14 cellular contexts compared by ENCODE assay signal in the genomic region with DNA sequence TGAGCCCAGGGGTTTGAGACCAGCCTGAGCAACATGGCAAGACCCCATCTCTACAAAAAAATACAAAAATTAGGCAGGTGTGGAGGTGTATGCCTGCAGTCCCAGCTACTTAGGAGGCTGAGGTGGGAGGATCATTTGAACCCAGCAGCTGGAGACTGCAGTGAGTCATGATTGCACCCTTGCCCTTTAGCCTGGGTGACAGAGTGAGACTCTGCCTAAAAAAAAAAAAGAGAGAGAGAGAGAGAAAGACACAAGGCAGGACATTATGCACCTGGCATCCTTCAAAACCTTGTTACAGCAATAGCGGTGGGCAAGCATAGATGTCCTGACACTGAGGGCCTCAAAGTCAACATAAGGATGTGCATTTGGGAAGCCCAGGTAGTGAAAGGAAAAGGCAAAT. TPM values are rescaled to one million over a fixed set of nuclear protein-coding genes. Genes with fewer than 3 reads are reported as not detected.
A peak's percentile ranks its signal among the peaks of the same experiment; 100 is the strongest.
DNase-seq lines count a peak whose midpoint lies in the region; ATAC-seq and TF ChIP-seq lines count a peak whose summit lies in the region.
"Had no signal": no experiment of that assay in that cellular context is flagged by ENCODE, and none has a peak within 500 bp of the region (broad histone marks: within the 10 kb centered on the region; RNA-seq: fewer than 3 reads in every experiment).

No MANE protein-coding gene starts in this region.

- no peak for TF ChIP-seq POLR2A in lower leg skin (IDR thresholded peaks at IDR 0.05)

- H3K36me3 ChIP-seq in muscle layer of duodenum (ENCODE audit: control insufficient read depth in 1 of 2, insufficient read depth in 2 of 2, low read length in 2 of 2) = no peaks in the 10 kb centered on the region

- H3K36me3 Mint-ChIP-seq in CD14-positive monocyte = no peaks in the 10 kb centered on the region
- H3K36me3 Mint-ChIP-seq: CD4-positive, CD25-positive, alpha-beta regulatory T cell had no signal

- H3K9me3 Mint-ChIP-seq in CD14-positive monocyte = peaks cover 0 to 4% (median 0%) of the 10 kb centered on the region in 7 donors
- H3K9me3 Mint-ChIP-seq: CD4-positive, CD25-positive, alpha-beta regulatory T cell; H9 had no signal

- no peaks in the 10 kb centered on the region for H3K4me1 ChIP-seq in muscle layer of duodenum (ENCODE audit: control insufficient read depth in 1 of 2, insufficient read depth in 2 of 2, low read length in 2 of 2)

- H3K27me3 Mint-ChIP-seq in CD14-positive monocyte (ENCODE audit: low read depth in 3 of 3) = peaks cover 0 to 6% (median 3%) of the 10 kb centered on the region in 3 donors

- ATAC-seq in left colon (peak; percentile 34), HG03175 (IDR thresholded peaks at IDR 0.05; ENCODE audit: unreplicated experiment) (no peak)
- ATAC-seq: GM12878 had no signal

- peak overlapping the region; percentile 17 for H3K27ac ChIP-seq in muscle layer of duodenum (ENCODE audit: low read length)
- H3K27ac ChIP-seq: 22Rv1, GM23248 had no signal

- TF ChIP-seq CTCF in CD14-positive monocyte (IDR thresholded peaks at IDR 0.05) (no peak), lower leg skin (IDR thresholded peaks at IDR 0.05) (no peak)

- peaks cover 12% of the 10 kb centered on the region for H3K4me1 Mint-ChIP-seq in CD14-positive monocyte

- no peaks in the 10 kb centered on the region for H3K27me3 ChIP-seq in muscle layer of duodenum (ENCODE audit: low read depth, low read length)

- no peak overlapping the region for H3K27ac Mint-ChIP-seq in CD14-positive monocyte

- intact Hi-C loops in left colon (cut with DNase I, micrococcal nuclease) (no loop called here), CD14-positive monocyte (cut with micrococcal nuclease) (no loop called here), lower leg skin (cut with DNase I; ENCODE audit: low total_unique reads) (no loop called here)

- 94 to 100% methylated on average over 1 of the region's 1 CpG for WGBS in lower leg skin, 2 donors

- H3K4me3 Mint-ChIP-seq in CD14-positive monocyte = no peak overlapping the region
- H3K4me3 Mint-ChIP-seq: CD4-positive, CD25-positive, alpha-beta regulatory T cell; H9 had no signal

- peak; percentile 48 for DNase-seq in DMS53 (lab: John Stamatoyannopoulos, UW)
- no peak for DNase-seq in DMS53 treated with DMSO at 0.1 percent for 48 hours (lab: John Stamatoyannopoulos, UW; ENCODE audit: unreplicated experiment)
- no peak for DNase-seq in left colon
- DNase-seq in CD14-positive monocyte (ENCODE audit: low spot score) = no peak
- DNase-seq in lower leg skin (ENCODE audit: low spot score in 2 of 2) = no peak
- no peak for DNase-seq in HuH-7 (ENCODE audit: low spot score)
- DNase-seq: CD4-positive, CD25-positive, alpha-beta regulatory T cell; DMS79; GM23248; H9 had no signal

- H3K9me3 ChIP-seq in muscle layer of duodenum (ENCODE audit: control insufficient read depth in 1 of 2, low read length in 2 of 2) = no peaks in the 10 kb centered on the region

- H3K4me3 ChIP-seq in muscle layer of duodenum (ENCODE audit: low read depth in 1 of 2, low read length in 2 of 2) (no peak overlapping the region), lower leg skin (ENCODE audit: low read depth, poor library complexity, severe bottlenecking) (no peak overlapping the region)
- H3K4me3 ChIP-seq: GM12878, GM23248 had no signal

RNA-seq across cellular contexts. Expression of a gene that starts 19.9 kb away (rescaled TPM):
- 10 to 100 TPM; 25.1 to 30.7 TPM for total RNA-seq in left colon
- polyA plus RNA-seq in CD14-positive monocyte = 1 to 10 TPM; 4.9 to 5.6 TPM
- 10 to 100 TPM; 20.6 to 37.6 (median 34.4) TPM for total RNA-seq in lower leg skin
